11 cellular contexts compared by ENCODE assay signal in the genomic region with DNA sequence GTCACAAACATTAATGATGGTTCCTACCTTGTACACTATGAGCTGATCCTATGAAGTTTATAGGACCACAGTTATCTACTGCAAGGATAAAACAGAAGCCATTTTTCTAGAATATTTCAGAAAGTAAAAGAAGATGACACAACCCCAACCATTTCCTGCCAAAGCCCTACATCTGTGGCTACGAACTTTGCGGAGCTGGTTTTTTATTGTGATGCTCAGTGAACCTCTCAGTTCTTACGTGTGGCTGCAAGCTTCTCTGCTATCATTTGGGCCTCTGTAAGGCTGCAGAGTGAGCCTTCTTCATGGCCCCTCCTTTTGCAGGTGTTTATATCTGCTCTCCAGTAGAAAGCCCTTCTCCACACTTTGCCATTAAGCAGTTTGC. TPM values are rescaled to one million over a fixed set of nuclear protein-coding genes. Genes with fewer than 3 reads are reported as not detected.
DNase-seq lines count a peak whose midpoint lies in the region; ATAC-seq and TF ChIP-seq lines count a peak whose summit lies in the region.
"Had no signal": no experiment of that assay in that cellular context is flagged by ENCODE, and none has a peak within 500 bp of the region (broad histone marks: within the 10 kb centered on the region; RNA-seq: fewer than 3 reads in every experiment).

No MANE protein-coding gene starts in this region.

- peak; percentile 60 for DNase-seq in stimulated activated CD4-positive, alpha-beta T cell treated with anti-CD3 and anti-CD28 coated beads, Interleukin-1b, Interleukin-23, amount 100 ng/mL, for 48 hours
- DNase-seq in stimulated activated CD4-positive, alpha-beta T cell treated with anti-CD3 and anti-CD28 coated beads, Interleukin-12 subunit alpha, Interleukin-12 subunit beta, amount 100 ng/mL, for 4 hours = no peak
- DNase-seq in MV-4-11 (lab: John Stamatoyannopoulos, UW) (peak; percentile 75), upper lobe of right lung (no peak), smooth muscle cell (lab: John Stamatoyannopoulos, UW; ENCODE audit: unreplicated experiment) (no peak), NCI-H345 treated with DMSO at 0.1 percent for 48 hours (lab: John Stamatoyannopoulos, UW; ENCODE audit: unreplicated experiment) (no peak), NCI-H2171 treated with DMSO at 0.1 percent for 48 hours (lab: John Stamatoyannopoulos, UW) (no peak)
- DNase-seq: thyroid gland had no signal

- ATAC-seq in upper lobe of right lung = peak; percentile 37

- no peak overlapping the region for H2AFZ ChIP-seq in smooth muscle cell (ENCODE audit: low read depth)

- peaks cover 6% of the 10 kb centered on the region for H3K36me3 Mint-ChIP-seq in activated naive CD8-positive, alpha-beta T cell

- intact Hi-C loops in upper lobe of right lung (cut with DNase I) = no loop called here

- peaks cover 100% of the 10 kb centered on the region for H3K4me1 Mint-ChIP-seq in activated naive CD8-positive, alpha-beta T cell (ENCODE audit: low read depth)

- H3K4me3 Mint-ChIP-seq in activated naive CD8-positive, alpha-beta T cell = peak overlapping the region; percentile 74

- H3K4me1 ChIP-seq in upper lobe of right lung (peaks cover 10% of the 10 kb centered on the region), smooth muscle cell (ENCODE audit: low read depth) (no peaks in the 10 kb centered on the region)
- H3K4me1 ChIP-seq: thyroid gland had no signal

- no peak for TF ChIP-seq CTCF in upper lobe of right lung (IDR thresholded peaks at IDR 0.05)
- TF ChIP-seq CTCF in smooth muscle cell (IDR thresholded peaks at IDR 0.05; ENCODE audit: borderline replicate concordance, insufficient read depth, poor library complexity, severe bottlenecking) = no peak

- H3K4me3 ChIP-seq in upper lobe of right lung = no peak overlapping the region
- H3K4me3 ChIP-seq in smooth muscle cell = no peak overlapping the region
- H3K4me3 ChIP-seq: thyroid gland had no signal

- H3K27ac ChIP-seq in upper lobe of right lung (peak overlapping the region; percentile 64), smooth muscle cell (ENCODE audit: low read depth) (no peak overlapping the region)
- H3K27ac ChIP-seq: epithelial cell of prostate, thyroid gland had no signal

- no peaks in the 10 kb centered on the region for H3K79me2 ChIP-seq in smooth muscle cell (ENCODE audit: low read depth)

- H3K4me2 ChIP-seq in smooth muscle cell = no peak overlapping the region

- peak overlapping the region; percentile 97 for H3K27ac Mint-ChIP-seq in activated naive CD8-positive, alpha-beta T cell

- WGBS in smooth muscle cell (ENCODE audit: low lambda C conversion rate) = 80% methylated on average over 3 of the region's 3 CpGs

- H3K9ac ChIP-seq in smooth muscle cell (ENCODE audit: low read depth) = no peak overlapping the region

- H3F3A ChIP-seq in smooth muscle cell (ENCODE audit: low read depth) = no peaks in the 10 kb centered on the region

- no peaks in the 10 kb centered on the region for H3K36me3 ChIP-seq in upper lobe of right lung
- H3K36me3 ChIP-seq in smooth muscle cell (ENCODE audit: low read depth) = no peaks in the 10 kb centered on the region
- H3K36me3 ChIP-seq: thyroid gland had no signal

- H3K27me3 ChIP-seq in upper lobe of right lung (no peaks in the 10 kb centered on the region), smooth muscle cell (ENCODE audit: low read depth) (peaks cover 8% of the 10 kb centered on the region)
- H3K27me3 ChIP-seq: thyroid gland had no signal

- H3K9me3 Mint-ChIP-seq in activated naive CD8-positive, alpha-beta T cell (ENCODE audit: low read depth) = no peaks in the 10 kb centered on the region

- H4K20me1 ChIP-seq in smooth muscle cell (ENCODE audit: low read depth) = no peaks in the 10 kb centered on the region

- no peaks in the 10 kb centered on the region for H3K27me3 Mint-ChIP-seq in activated naive CD8-positive, alpha-beta T cell

- H3K9me3 ChIP-seq in upper lobe of right lung = no peaks in the 10 kb centered on the region
- no peaks in the 10 kb centered on the region for H3K9me3 ChIP-seq in smooth muscle cell (replicated peaks; ENCODE audit: low read depth)
- H3K9me3 ChIP-seq: thyroid gland had no signal

RNA-seq across cellular contexts. Expression of a gene that starts 17.8 kb away (rescaled TPM):
- total RNA-seq in upper lobe of right lung = 12.9 TPM
- total RNA-seq in smooth muscle cell = not detected in 2 replicates
- polyA plus RNA-seq in smooth muscle cell = not detected in 2 replicates
- total RNA-seq: osteoblast had no signal

Comparison
In these comparisons a context has a peak if more than half of its experiments do, and no peak if none do; other contexts are left out.
1. DNase-seq: peak in stimulated activated CD4-positive, alpha-beta T cell treated with anti-CD3 and anti-CD28 coated beads, Interleukin-1b, Interleukin-23, amount 100 ng/mL, for 48 hours (single experiment) and MV-4-11 (single experiment); none in stimulated activated CD4-positive, alpha-beta T cell treated with anti-CD3 and anti-CD28 coated beads, Interleukin-12 subunit alpha, Interleukin-12 subunit beta, amount 100 ng/mL, for 4 hours (single experiment), upper lobe of right lung (single experiment), smooth muscle cell (single experiment), NCI-H345 treated with DMSO at 0.1 percent for 48 hours (single experiment) and NCI-H2171 treated with DMSO at 0.1 percent for 48 hours (single experiment).
2. RNA of a gene that starts 17.8 kb away (total RNA-seq): 12.9 TPM in upper lobe of right lung (single experiment); not detected in smooth muscle cell; every median in the first group is over 10 times any median in the second.